ENCODE assay signal across 2 cellular contexts in the genomic region with DNA sequence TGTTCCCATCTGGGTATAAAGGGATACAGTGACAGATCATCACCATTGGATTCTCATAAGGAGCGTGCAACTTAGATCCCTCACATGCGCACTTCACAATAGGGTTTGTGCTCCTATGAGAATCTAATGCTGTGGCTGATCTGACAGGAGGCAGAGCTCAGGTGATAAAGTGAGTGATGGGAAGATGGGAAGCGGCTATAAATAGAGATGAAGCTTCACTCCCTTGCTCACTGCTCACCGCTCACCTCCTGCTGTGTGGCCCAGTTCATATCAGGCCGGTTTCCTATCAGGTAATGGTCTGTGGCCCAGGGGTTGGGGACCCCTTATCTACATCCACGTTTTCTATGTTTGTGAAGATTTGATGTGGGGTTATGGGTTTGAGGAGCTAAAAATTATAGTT.
TF ChIP-seq lines count a peak whose summit lies in the region.

No MANE protein-coding gene starts in this region.

TF ChIP-seq in SK-N-SH treated with all-trans-retinoic acid at 6 μM for 48 hours, 23 proteins besides CTCF, POLR2A, EP300 and RAD21 (continued from another document):
- no peak for TF ChIP-seq TOX (CRISPR knock-in tag; IDR thresholded peaks at IDR 0.05; ENCODE audit: borderline replicate concordance)
- TF ChIP-seq, protein P1, sequence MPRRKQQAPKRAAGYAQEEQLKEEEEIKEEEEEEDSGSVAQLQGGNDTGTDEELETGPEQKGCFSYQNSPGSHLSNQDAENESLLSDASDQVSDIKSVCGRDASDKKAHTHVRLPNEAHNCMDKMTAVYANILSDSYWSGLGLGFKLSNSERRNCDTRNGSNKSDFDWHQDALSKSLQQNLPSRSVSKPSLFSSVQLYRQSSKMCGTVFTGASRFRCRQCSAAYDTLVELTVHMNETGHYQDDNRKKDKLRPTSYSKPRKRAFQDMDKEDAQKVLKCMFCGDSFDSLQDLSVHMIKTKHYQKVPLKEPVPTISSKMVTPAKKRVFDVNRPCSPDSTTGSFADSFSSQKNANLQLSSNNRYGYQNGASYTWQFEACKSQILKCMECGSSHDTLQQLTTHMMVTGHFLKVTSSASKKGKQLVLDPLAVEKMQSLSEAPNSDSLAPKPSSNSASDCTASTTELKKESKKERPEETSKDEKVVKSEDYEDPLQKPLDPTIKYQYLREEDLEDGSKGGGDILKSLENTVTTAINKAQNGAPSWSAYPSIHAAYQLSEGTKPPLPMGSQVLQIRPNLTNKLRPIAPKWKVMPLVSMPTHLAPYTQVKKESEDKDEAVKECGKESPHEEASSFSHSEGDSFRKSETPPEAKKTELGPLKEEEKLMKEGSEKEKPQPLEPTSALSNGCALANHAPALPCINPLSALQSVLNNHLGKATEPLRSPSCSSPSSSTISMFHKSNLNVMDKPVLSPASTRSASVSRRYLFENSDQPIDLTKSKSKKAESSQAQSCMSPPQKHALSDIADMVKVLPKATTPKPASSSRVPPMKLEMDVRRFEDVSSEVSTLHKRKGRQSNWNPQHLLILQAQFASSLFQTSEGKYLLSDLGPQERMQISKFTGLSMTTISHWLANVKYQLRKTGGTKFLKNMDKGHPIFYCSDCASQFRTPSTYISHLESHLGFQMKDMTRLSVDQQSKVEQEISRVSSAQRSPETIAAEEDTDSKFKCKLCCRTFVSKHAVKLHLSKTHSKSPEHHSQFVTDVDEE (CRISPR knock-in tag; IDR thresholded peaks at IDR 0.05): no peak
- TF ChIP-seq RARB (CRISPR knock-in tag; IDR thresholded peaks at IDR 0.05): no peak
- TF ChIP-seq, protein P2, sequence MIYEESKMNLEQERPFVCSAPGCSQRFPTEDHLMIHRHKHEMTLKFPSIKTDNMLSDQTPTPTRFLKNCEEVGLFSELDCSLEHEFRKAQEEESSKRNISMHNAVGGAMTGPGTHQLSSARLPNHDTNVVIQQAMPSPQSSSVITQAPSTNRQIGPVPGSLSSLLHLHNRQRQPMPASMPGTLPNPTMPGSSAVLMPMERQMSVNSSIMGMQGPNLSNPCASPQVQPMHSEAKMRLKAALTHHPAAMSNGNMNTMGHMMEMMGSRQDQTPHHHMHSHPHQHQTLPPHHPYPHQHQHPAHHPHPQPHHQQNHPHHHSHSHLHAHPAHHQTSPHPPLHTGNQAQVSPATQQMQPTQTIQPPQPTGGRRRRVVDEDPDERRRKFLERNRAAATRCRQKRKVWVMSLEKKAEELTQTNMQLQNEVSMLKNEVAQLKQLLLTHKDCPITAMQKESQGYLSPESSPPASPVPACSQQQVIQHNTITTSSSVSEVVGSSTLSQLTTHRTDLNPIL (CRISPR knock-in tag; IDR thresholded peaks at IDR 0.05; ENCODE audit: low read depth): no peak
- no peak for TF ChIP-seq ARNTL (CRISPR knock-in tag; IDR thresholded peaks at IDR 0.05; ENCODE audit: borderline replicate concordance, low read depth)
- TF ChIP-seq, protein P3, sequence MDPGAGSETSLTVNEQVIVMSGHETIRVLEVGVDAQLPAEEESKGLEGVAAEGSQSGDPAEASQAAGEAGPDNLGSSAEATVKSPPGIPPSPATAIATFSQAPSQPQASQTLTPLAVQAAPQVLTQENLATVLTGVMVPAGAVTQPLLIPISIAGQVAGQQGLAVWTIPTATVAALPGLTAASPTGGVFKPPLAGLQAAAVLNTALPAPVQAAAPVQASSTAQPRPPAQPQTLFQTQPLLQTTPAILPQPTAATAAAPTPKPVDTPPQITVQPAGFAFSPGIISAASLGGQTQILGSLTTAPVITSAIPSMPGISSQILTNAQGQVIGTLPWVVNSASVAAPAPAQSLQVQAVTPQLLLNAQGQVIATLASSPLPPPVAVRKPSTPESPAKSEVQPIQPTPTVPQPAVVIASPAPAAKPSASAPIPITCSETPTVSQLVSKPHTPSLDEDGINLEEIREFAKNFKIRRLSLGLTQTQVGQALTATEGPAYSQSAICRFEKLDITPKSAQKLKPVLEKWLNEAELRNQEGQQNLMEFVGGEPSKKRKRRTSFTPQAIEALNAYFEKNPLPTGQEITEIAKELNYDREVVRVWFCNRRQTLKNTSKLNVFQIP (CRISPR knock-in tag; IDR thresholded peaks at IDR 0.05; ENCODE audit: borderline replicate concordance, low read depth): no peak
- TF ChIP-seq GLIS3 (CRISPR knock-in tag; IDR thresholded peaks at IDR 0.05): no peak
- no peak for TF ChIP-seq TCF4 (CRISPR knock-in tag; IDR thresholded peaks at IDR 0.05; ENCODE audit: borderline replicate concordance)
- no peak for TF ChIP-seq ZNF70 (CRISPR knock-in tag; IDR thresholded peaks at IDR 0.05)
- TF ChIP-seq, protein P4, sequence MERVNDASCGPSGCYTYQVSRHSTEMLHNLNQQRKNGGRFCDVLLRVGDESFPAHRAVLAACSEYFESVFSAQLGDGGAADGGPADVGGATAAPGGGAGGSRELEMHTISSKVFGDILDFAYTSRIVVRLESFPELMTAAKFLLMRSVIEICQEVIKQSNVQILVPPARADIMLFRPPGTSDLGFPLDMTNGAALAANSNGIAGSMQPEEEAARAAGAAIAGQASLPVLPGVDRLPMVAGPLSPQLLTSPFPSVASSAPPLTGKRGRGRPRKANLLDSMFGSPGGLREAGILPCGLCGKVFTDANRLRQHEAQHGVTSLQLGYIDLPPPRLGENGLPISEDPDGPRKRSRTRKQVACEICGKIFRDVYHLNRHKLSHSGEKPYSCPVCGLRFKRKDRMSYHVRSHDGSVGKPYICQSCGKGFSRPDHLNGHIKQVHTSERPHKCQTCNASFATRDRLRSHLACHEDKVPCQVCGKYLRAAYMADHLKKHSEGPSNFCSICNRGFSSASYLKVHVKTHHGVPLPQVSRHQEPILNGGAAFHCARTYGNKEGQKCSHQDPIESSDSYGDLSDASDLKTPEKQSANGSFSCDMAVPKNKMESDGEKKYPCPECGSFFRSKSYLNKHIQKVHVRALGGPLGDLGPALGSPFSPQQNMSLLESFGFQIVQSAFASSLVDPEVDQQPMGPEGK (CRISPR knock-in tag; IDR thresholded peaks at IDR 0.05; ENCODE audit: borderline replicate concordance): no peak
- TF ChIP-seq BACH2 (CRISPR knock-in tag; IDR thresholded peaks at IDR 0.05; ENCODE audit: borderline replicate concordance): no peak
- TF ChIP-seq OSR1 (CRISPR knock-in tag; IDR thresholded peaks at IDR 0.05): no peak

TF ChIP-seq in SK-N-SH, 30 proteins besides CTCF, POLR2A, EP300 and RAD21 (continued from another document):
- TF ChIP-seq, protein P5, sequence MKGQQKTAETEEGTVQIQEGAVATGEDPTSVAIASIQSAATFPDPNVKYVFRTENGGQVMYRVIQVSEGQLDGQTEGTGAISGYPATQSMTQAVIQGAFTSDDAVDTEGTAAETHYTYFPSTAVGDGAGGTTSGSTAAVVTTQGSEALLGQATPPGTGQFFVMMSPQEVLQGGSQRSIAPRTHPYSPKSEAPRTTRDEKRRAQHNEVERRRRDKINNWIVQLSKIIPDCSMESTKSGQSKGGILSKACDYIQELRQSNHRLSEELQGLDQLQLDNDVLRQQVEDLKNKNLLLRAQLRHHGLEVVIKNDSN (IDR thresholded peaks at IDR 0.05; ENCODE audit: borderline replicate concordance, low read depth): no peak
- no peak for TF ChIP-seq CHD2 (IDR thresholded peaks at IDR 0.05; ENCODE audit: low read length, partially characterized antibody)
